In genomic region chr1:43983253-43983904, GRCh38 we compare ENCODE assay signal across 14 cellular contexts.
"Had no signal": no experiment of that assay in that cellular context is flagged by ENCODE, and none has a peak within 500 bp of the region (broad histone marks: within the 10 kb centered on the region; RNA-seq: fewer than 3 reads in every experiment).

No MANE protein-coding gene starts in this region.

- FAIRE-seq: colon, small intestine had no signal

- H3K27me3 ChIP-seq: adrenal gland, esophagus squamous epithelium had no signal

- H3K27me3 Mint-ChIP-seq: stimulated activated naive CD8-positive, alpha-beta T cell treated with anti-CD3 and anti-CD28 coated beads, Interleukin-15, amount 100 ng/mL, for 72 hours had no signal

- H3K27ac Mint-ChIP-seq: activated naive CD4-positive, alpha-beta T cell treated with anti-CD3 and anti-CD28 coated beads for 36 hours; activated T-helper 2 cell treated with anti-CD3 and anti-CD28 coated beads, Interferon-gamma antibody, Interleukin-2, Interleukin-4, amounts not matched to agents 10 μg/mL and 5 μg/mL and 100 μg/mL, durations not matched to agents 14 hours and 24 hours and 36 hours had no signal

- ATAC-seq: stimulated activated naive CD8-positive, alpha-beta T cell treated with anti-CD3 and anti-CD28 coated beads, Interleukin-15, amount 100 ng/mL, for 72 hours had no signal

- H3K4me3 ChIP-seq: adrenal gland, esophagus squamous epithelium had no signal

- H3K4me3 Mint-ChIP-seq: activated naive CD4-positive, alpha-beta T cell treated with anti-CD3 and anti-CD28 coated beads for 36 hours; stimulated activated naive CD8-positive, alpha-beta T cell treated with anti-CD3 and anti-CD28 coated beads, Interleukin-15, amount 100 ng/mL, for 72 hours had no signal

- H3K79me2 ChIP-seq: parathyroid adenoma had no signal

- H3K36me3 ChIP-seq: adrenal gland had no signal

- H3K4me1 ChIP-seq: parathyroid adenoma had no signal

- H3K9ac ChIP-seq: parathyroid adenoma had no signal

- H2AFZ ChIP-seq: parathyroid adenoma had no signal

- DNase-seq: activated CD4-positive, alpha-beta T cell treated with anti-CD3 and anti-CD28 coated beads, Interleukin-2, amount 50 U/mL, for 48 hours; activated CD4-positive, CD25-positive, alpha-beta regulatory T cell treated with anti-CD3 and anti-CD28 coated beads, Interleukin-2, amount 50 U/mL, for 72 hours; activated naive CD4-positive, alpha-beta T cell treated with anti-CD3 and anti-CD28 coated beads for 36 hours; adrenal gland; caudate nucleus; esophagus squamous epithelium; hippocampal formation; mesendoderm; small intestine; stimulated activated naive CD8-positive, alpha-beta T cell treated with anti-CD3 and anti-CD28 coated beads, Interleukin-15, amount 100 ng/mL, for 72 hours; T-helper 9 cell had no signal

- H3K9me3 ChIP-seq: adrenal gland, esophagus squamous epithelium had no signal

- H3K9me3 Mint-ChIP-seq: activated naive CD4-positive, alpha-beta T cell treated with anti-CD3 and anti-CD28 coated beads for 36 hours; activated T-helper 2 cell treated with anti-CD3 and anti-CD28 coated beads, Interferon-gamma antibody, Interleukin-2, Interleukin-4, amounts not matched to agents 10 μg/mL and 5 μg/mL and 100 μg/mL, durations not matched to agents 14 hours and 24 hours and 36 hours; stimulated activated naive CD8-positive, alpha-beta T cell treated with anti-CD3 and anti-CD28 coated beads, Interleukin-15, amount 100 ng/mL, for 72 hours had no signal

- H3K27ac ChIP-seq: adrenal gland, esophagus squamous epithelium, parathyroid adenoma had no signal
